Comparison of ENCODE assay signal across 1 cellular context in the genomic region with DNA sequence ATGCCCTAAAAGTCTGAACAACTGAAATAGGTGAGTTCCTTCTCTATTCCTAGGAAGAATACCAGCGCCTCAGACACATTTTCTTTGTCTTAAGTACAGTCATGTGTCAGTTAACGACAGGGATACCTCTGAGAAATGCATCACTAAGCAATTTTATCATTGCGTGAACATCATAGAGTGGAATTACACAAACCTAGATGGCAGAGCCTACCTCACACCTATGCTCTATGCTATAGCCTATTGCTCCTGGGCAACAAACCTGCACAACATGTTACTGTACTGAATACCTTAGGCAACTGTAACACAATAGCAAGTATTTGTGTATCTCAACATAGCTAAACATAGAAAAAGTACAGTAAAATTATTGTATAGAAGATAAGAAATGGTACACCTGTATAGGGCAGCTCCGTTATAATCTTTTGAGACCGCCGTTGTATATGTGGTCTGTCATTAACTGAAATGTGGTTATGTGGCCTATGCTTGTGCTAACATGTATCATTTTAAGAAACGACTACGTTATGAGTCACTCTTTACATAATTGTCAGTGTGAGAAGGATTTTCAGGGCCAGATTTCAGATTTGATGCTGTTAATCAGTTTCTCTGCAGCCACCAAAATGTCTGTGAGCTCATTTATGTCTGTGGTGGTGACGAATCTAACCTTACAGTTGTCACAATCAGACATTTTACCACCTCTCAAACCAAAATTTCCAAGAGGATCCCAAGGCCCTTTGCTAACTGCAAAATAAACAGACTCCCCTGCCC.
TF ChIP-seq lines count a peak whose summit lies in the region.

No MANE protein-coding gene starts in this region.

TF ChIP-seq in K562, 482 proteins besides CTCF, POLR2A, EP300 and RAD21 (continued from another document):
- TF ChIP-seq, protein P1, sequence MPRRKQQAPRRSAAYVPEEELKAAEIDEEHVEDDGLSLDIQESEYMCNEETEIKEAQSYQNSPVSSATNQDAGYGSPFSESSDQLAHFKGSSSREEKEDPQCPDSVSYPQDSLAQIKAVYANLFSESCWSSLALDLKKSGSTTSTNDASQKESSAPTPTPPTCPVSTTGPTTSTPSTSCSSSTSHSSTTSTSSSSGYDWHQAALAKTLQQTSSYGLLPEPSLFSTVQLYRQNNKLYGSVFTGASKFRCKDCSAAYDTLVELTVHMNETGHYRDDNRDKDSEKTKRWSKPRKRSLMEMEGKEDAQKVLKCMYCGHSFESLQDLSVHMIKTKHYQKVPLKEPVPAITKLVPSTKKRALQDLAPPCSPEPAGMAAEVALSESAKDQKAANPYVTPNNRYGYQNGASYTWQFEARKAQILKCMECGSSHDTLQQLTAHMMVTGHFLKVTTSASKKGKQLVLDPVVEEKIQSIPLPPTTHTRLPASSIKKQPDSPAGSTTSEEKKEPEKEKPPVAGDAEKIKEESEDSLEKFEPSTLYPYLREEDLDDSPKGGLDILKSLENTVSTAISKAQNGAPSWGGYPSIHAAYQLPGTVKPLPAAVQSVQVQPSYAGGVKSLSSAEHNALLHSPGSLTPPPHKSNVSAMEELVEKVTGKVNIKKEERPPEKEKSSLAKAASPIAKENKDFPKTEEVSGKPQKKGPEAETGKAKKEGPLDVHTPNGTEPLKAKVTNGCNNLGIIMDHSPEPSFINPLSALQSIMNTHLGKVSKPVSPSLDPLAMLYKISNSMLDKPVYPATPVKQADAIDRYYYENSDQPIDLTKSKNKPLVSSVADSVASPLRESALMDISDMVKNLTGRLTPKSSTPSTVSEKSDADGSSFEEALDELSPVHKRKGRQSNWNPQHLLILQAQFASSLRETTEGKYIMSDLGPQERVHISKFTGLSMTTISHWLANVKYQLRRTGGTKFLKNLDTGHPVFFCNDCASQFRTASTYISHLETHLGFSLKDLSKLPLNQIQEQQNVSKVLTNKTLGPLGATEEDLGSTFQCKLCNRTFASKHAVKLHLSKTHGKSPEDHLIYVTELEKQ (CRISPR knock-in tag; IDR thresholded peaks at IDR 0.05): no peak
- 0 out of 2 replicates have a peak, but pooled peaks have one; percentile 32 for TF ChIP-seq MAFK (IDR thresholded peaks at IDR 0.05; ENCODE audit: low read length)
- no peak for TF ChIP-seq ZNF695 (CRISPR knock-in tag; IDR thresholded peaks at IDR 0.05)
